8 cellular contexts compared by ENCODE assay signal in genomic region chr10:101031128-101031795, GRCh38. TPM values are rescaled to one million over a fixed set of nuclear protein-coding genes. Genes with fewer than 3 reads are reported as not detected.
DNase-seq lines count a peak whose midpoint lies in the region; ATAC-seq and TF ChIP-seq lines count a peak whose summit lies in the region.

PDZD7 (minus strand) TSS chr10:101031129; CDS start chr10:101030219, 910 bp downstream.
A gene with protein sequence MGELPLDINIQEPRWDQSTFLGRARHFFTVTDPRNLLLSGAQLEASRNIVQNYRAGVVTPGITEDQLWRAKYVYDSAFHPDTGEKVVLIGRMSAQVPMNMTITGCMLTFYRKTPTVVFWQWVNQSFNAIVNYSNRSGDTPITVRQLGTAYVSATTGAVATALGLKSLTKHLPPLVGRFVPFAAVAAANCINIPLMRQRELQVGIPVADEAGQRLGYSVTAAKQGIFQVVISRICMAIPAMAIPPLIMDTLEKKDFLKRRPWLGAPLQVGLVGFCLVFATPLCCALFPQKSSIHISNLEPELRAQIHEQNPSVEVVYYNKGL (plus strand): TSS chr10:101031234. CDS start chr10:101034695, 3,461 bp downstream.

- POLR2A ChIA-PET in Panc1 (lab: Charles Lee), result interaction anchor here (0.6 to 1.2 kb wide), 4 partner anchors 11 to 712 kb away, joined by 3 to 7 read pairs (median 5); no protein-coding TSS in a partner anchor

- peak within 1 kb of the TSS; percentile 69 to 94 for H3K4me3 ChIP-seq in Panc1 (ENCODE audit: low read depth in 2 of 2, low read length in 2 of 2)
- peak within 1 kb of the TSS; percentile 41 to 81 (median 72) for H3K4me3 ChIP-seq in esophagus squamous epithelium

- no peaks in the 10 kb centered on the region for H3K9me3 Mint-ChIP-seq in activated T-helper 1 cell treated with anti-CD3 and anti-CD28 coated beads, Interleukin-12 subunit alpha, Interleukin-12 subunit beta, Interleukin-2, Interleukin-4 antibody, amounts not matched to agents 30 ng/mL and 10 ng/mL and 1 ng/mL, durations not matched to agents 14 hours and 24 hours and 36 hours
- H3K9me3 Mint-ChIP-seq in naive B cell, result peaks cover 0 to 2% (median 0%) of the 10 kb centered on the region in 7 donors
- H3K9me3 Mint-ChIP-seq in stimulated activated effector memory CD8-positive, alpha-beta T cell treated with anti-CD3 and anti-CD28 coated beads, Interleukin-12 subunit alpha, Interleukin-12 subunit beta, amount 100 ng/mL, for 72 hours, result no peaks in the 10 kb centered on the region

- intact Hi-C loops in Panc1 (cut with micrococcal nuclease; ENCODE audit: unreplicated experiment) (no loop called here), esophagus squamous epithelium (cut with DNase I) (no loop called here)
- intact Hi-C loops in activated T-helper 1 cell treated with anti-CD3 and anti-CD28 coated beads, Interleukin-12 subunit alpha, Interleukin-12 subunit beta, Interleukin-2, Interleukin-4 antibody, amounts not matched to agents 30 ng/mL and 10 ng/mL and 1 ng/mL, durations not matched to agents 14 hours and 24 hours and 36 hours (cut with micrococcal nuclease), result loop anchor here (1.0 kb wide), 5 partner anchors 12 to 787 kb away; partner anchors contain the start of genes MRPL43, OGA and TWNK

- H3K27ac Mint-ChIP-seq in activated T-helper 1 cell treated with anti-CD3 and anti-CD28 coated beads, Interleukin-12 subunit alpha, Interleukin-12 subunit beta, Interleukin-2, Interleukin-4 antibody, amounts not matched to agents 30 ng/mL and 10 ng/mL and 1 ng/mL, durations not matched to agents 14 hours and 24 hours and 36 hours, result peak within 1 kb of the TSS; percentile 94
- H3K27ac Mint-ChIP-seq in naive B cell, result peak within 1 kb of the TSS; percentile 82 to 98 (median 92)
- H3K27ac Mint-ChIP-seq in stimulated activated effector memory CD8-positive, alpha-beta T cell treated with anti-CD3 and anti-CD28 coated beads, Interleukin-12 subunit alpha, Interleukin-12 subunit beta, amount 100 ng/mL, for 72 hours, result peak within 1 kb of the TSS; percentile 89

- H3K4me1 ChIP-seq in Panc1 (ENCODE audit: control insufficient read depth, insufficient read depth, low read length) (peaks cover 20% of the 10 kb centered on the region), esophagus squamous epithelium (peaks cover 18 to 58% (median 20%) of the 10 kb centered on the region in 3 donors)

- DNase-seq in DMS 273 treated with DMSO at 0.1 percent for 48 hours (lab: John Stamatoyannopoulos, UW) (peak; percentile 58), Panc1 (ENCODE audit: low read depth, low spot score) (no peak), esophagus squamous epithelium (lab: John Stamatoyannopoulos, UW) (peak; percentile 58), naive B cell (peak; percentile 95)
- DNase-seq in activated T-helper 1 cell treated with anti-CD3 and anti-CD28 coated beads, Interleukin-12 subunit alpha, Interleukin-12 subunit beta, Interleukin-2, Interleukin-4 antibody, amounts not matched to agents 30 ng/mL and 10 ng/mL and 1 ng/mL, durations not matched to agents 14 hours and 24 hours and 36 hours (ENCODE audit: low spot score), result peak; percentile 94
- peak; percentile 98 for DNase-seq in stimulated activated effector memory CD8-positive, alpha-beta T cell treated with anti-CD3 and anti-CD28 coated beads, Interleukin-12 subunit alpha, Interleukin-12 subunit beta, amount 100 ng/mL, for 72 hours (ENCODE audit: low spot score in 2 of 2)

- CTCF ChIA-PET in Panc1 (lab: Charles Lee), result interaction anchor here (0.6 to 3.1 kb wide), 11 partner anchors 10 to 470 kb away, joined by 3 to 22 read pairs (median 6); no protein-coding TSS in a partner anchor

- no peak for TF ChIP-seq CTCF in Panc1 (IDR thresholded peaks at IDR 0.05)
- no peak for TF ChIP-seq CTCF in esophagus squamous epithelium (IDR thresholded peaks at IDR 0.05)

- peak in 1 of 4 donors; percentile 77 for TF ChIP-seq POLR2A in esophagus squamous epithelium (IDR thresholded peaks at IDR 0.05)

- in situ Hi-C loops in Panc1 (cut with HindIII; ENCODE audit: low pct_unique_long_range_greater_than_20kb, low sequenced_read_pairs), result no loop called here

- H3K36me3 Mint-ChIP-seq in activated T-helper 1 cell treated with anti-CD3 and anti-CD28 coated beads, Interleukin-12 subunit alpha, Interleukin-12 subunit beta, Interleukin-2, Interleukin-4 antibody, amounts not matched to agents 30 ng/mL and 10 ng/mL and 1 ng/mL, durations not matched to agents 14 hours and 24 hours and 36 hours (ENCODE audit: low read depth), result peaks cover 15% of the 10 kb centered on the region
- H3K36me3 Mint-ChIP-seq in naive B cell, result peaks cover 0 to 7% of the 10 kb centered on the region in 2 donors
- peaks cover 47% of the 10 kb centered on the region for H3K36me3 Mint-ChIP-seq in stimulated activated effector memory CD8-positive, alpha-beta T cell treated with anti-CD3 and anti-CD28 coated beads, Interleukin-12 subunit alpha, Interleukin-12 subunit beta, amount 100 ng/mL, for 72 hours

- H3K27ac ChIP-seq in Panc1 (ENCODE audit: low read length) (no peak within 1 kb of the TSS; the same call in 1 of the 2 replicates), esophagus squamous epithelium (peak within 1 kb of the TSS; percentile 82 to 99 (median 98))

- BruUV-seq in Panc1 (replicated peaks; lab: Mats Ljungman, UMichigan), result no TSS peak

- peak; percentile 88 for ATAC-seq in GM21717 (IDR thresholded peaks at IDR 0.05; ENCODE audit: unreplicated experiment)
- peak; percentile 93 for ATAC-seq in Panc1
- ATAC-seq in naive B cell (ENCODE audit: low read depth in 2 of 2), result peak; percentile 87 to 89
- ATAC-seq in stimulated activated effector memory CD8-positive, alpha-beta T cell treated with anti-CD3 and anti-CD28 coated beads, Interleukin-12 subunit alpha, Interleukin-12 subunit beta, amount 100 ng/mL, for 72 hours, result peak; percentile 86

- 0% methylated on average over 1 to 9 of the region's 38 CpGs for WGBS in esophagus squamous epithelium, 2 donors

- peak within 1 kb of the TSS; percentile 84 for H3K4me3 Mint-ChIP-seq in activated T-helper 1 cell treated with anti-CD3 and anti-CD28 coated beads, Interleukin-12 subunit alpha, Interleukin-12 subunit beta, Interleukin-2, Interleukin-4 antibody, amounts not matched to agents 30 ng/mL and 10 ng/mL and 1 ng/mL, durations not matched to agents 14 hours and 24 hours and 36 hours
- H3K4me3 Mint-ChIP-seq in naive B cell, result peak within 1 kb of the TSS; percentile 84 to 97 (median 96)
- peak within 1 kb of the TSS; percentile 88 for H3K4me3 Mint-ChIP-seq in stimulated activated effector memory CD8-positive, alpha-beta T cell treated with anti-CD3 and anti-CD28 coated beads, Interleukin-12 subunit alpha, Interleukin-12 subunit beta, amount 100 ng/mL, for 72 hours

- H3K9me3 ChIP-seq in Panc1 (ENCODE audit: control insufficient read depth, insufficient read depth, low read depth, low read length), result no peaks in the 10 kb centered on the region
- no peaks in the 10 kb centered on the region for H3K9me3 ChIP-seq in esophagus squamous epithelium

- no peak for TF ChIP-seq RAD21 in Ishikawa (IDR thresholded peaks at IDR 0.05; ENCODE audit: low read depth)

- peaks cover 27% of the 10 kb centered on the region for H3K4me1 Mint-ChIP-seq in activated T-helper 1 cell treated with anti-CD3 and anti-CD28 coated beads, Interleukin-12 subunit alpha, Interleukin-12 subunit beta, Interleukin-2, Interleukin-4 antibody, amounts not matched to agents 30 ng/mL and 10 ng/mL and 1 ng/mL, durations not matched to agents 14 hours and 24 hours and 36 hours (ENCODE audit: low read depth)
- H3K4me1 Mint-ChIP-seq in naive B cell, result peaks cover 17 to 22% (median 19%) of the 10 kb centered on the region in 3 donors
- peaks cover 19% of the 10 kb centered on the region for H3K4me1 Mint-ChIP-seq in stimulated activated effector memory CD8-positive, alpha-beta T cell treated with anti-CD3 and anti-CD28 coated beads, Interleukin-12 subunit alpha, Interleukin-12 subunit beta, amount 100 ng/mL, for 72 hours

- peaks cover 21% of the 10 kb centered on the region for H3K27me3 Mint-ChIP-seq in activated T-helper 1 cell treated with anti-CD3 and anti-CD28 coated beads, Interleukin-12 subunit alpha, Interleukin-12 subunit beta, Interleukin-2, Interleukin-4 antibody, amounts not matched to agents 30 ng/mL and 10 ng/mL and 1 ng/mL, durations not matched to agents 14 hours and 24 hours and 36 hours (ENCODE audit: insufficient read depth)
- H3K27me3 Mint-ChIP-seq in naive B cell, result peaks cover 12 to 30% (median 29%) of the 10 kb centered on the region in 3 donors

- H3K27me3 ChIP-seq in Panc1 (ENCODE audit: control insufficient read depth, insufficient read depth, low read length), result no peaks in the 10 kb centered on the region
- H3K27me3 ChIP-seq in esophagus squamous epithelium, result peaks cover 0 to 21% (median 0%) of the 10 kb centered on the region in 4 donors

- no peak for TF ChIP-seq EP300 in Ishikawa (IDR thresholded peaks at IDR 0.05; ENCODE audit: borderline replicate concordance)

- H3K36me3 ChIP-seq in Panc1 (ENCODE audit: control insufficient read depth, insufficient read depth, low read length), result no peaks in the 10 kb centered on the region; the same call in 1 of the 2 replicates
- H3K36me3 ChIP-seq in esophagus squamous epithelium, result peaks cover 2 to 18% (median 13%) of the 10 kb centered on the region in 3 donors

TF ChIP-seq in Ishikawa, 13 proteins besides CTCF, POLR2A, EP300 and RAD21 (continues in another document):
- TF ChIP-seq ZBTB7A (IDR thresholded peaks at IDR 0.05; ENCODE audit: low read depth), result peak; percentile 78; the same call in 1 of the 2 replicates
- peak; percentile 75 for TF ChIP-seq EGR1 (IDR thresholded peaks at IDR 0.05)
- TF ChIP-seq MAX (IDR thresholded peaks at IDR 0.05), result peak; percentile 55

RNA-seq across cellular contexts. Expression of gene PDZD7, which starts in this region (rescaled TPM):
- 1.8 TPM for total RNA-seq in Panc1 (2021; ENCODE audit: unreplicated experiment)
- polyA plus RNA-seq in Panc1 (2012; ENCODE audit: insufficient read length), result 2.0 TPM
- 0.47 and 0.54 TPM in 2 replicates for total RNA-seq in activated T-helper 1 cell treated with anti-CD3 and anti-CD28 coated beads, Interleukin-12 subunit alpha, Interleukin-12 subunit beta, Interleukin-2, Interleukin-4 antibody, amounts not matched to agents 30 ng/mL and 10 ng/mL and 1 ng/mL, durations not matched to agents 14 hours and 24 hours and 36 hours
- total RNA-seq in esophagus squamous epithelium, result under 1 TPM in 3 of 4 donors, not detected in 1; 0.19 to 0.29 (median 0.26) TPM
- polyA plus RNA-seq in naive B cell (ENCODE audit: low read depth in 6 of 6), result under 1 TPM in 2 of 6 donors, not detected in 4; 0.23 to 0.87 TPM

RNA-seq across cellular contexts. Expression of the second gene that starts in this region (rescaled TPM):
- 15.3 TPM for total RNA-seq in Panc1 (2021; ENCODE audit: unreplicated experiment)
- polyA plus RNA-seq in Panc1 (2012; ENCODE audit: insufficient read length), result 12.9 TPM
- 34.8 and 39.0 TPM in 2 replicates for total RNA-seq in activated T-helper 1 cell treated with anti-CD3 and anti-CD28 coated beads, Interleukin-12 subunit alpha, Interleukin-12 subunit beta, Interleukin-2, Interleukin-4 antibody, amounts not matched to agents 30 ng/mL and 10 ng/mL and 1 ng/mL, durations not matched to agents 14 hours and 24 hours and 36 hours
- 10 to 100 TPM in 2 of 4 donors, 1 to 10 TPM in 2; 3.9 to 30.7 (median 9.4) TPM for total RNA-seq in esophagus squamous epithelium
- polyA plus RNA-seq in naive B cell (ENCODE audit: low read depth in 6 of 6), result 1 to 10 TPM; 3.5 to 6.4 (median 4.8) TPM
